Comparison of ENCODE assay signal across 1 cellular context in genomic region chr2:42492691-42493467, GRCh38.
A peak's percentile ranks its signal among the peaks of the same experiment; 100 is the strongest.
TF ChIP-seq lines count a peak whose summit lies in the region.

No MANE protein-coding gene starts in this region.

TF ChIP-seq in HEK293, 187 proteins besides CTCF, POLR2A, EP300 and RAD21 (continued from another document and continues in another):
- TF ChIP-seq PRDM2 (tag by site-specific recombination; IDR thresholded peaks at IDR 0.05; ENCODE audit: borderline replicate concordance): no peak
- TF ChIP-seq ZNF138 (tag by site-specific recombination; IDR thresholded peaks at IDR 0.05; ENCODE audit: borderline replicate concordance): no peak
- no peak for TF ChIP-seq ZNF18 (tag by site-specific recombination; IDR thresholded peaks at IDR 0.05)
- no peak for TF ChIP-seq BCL6B (tag by site-specific recombination; IDR thresholded peaks at IDR 0.05)
- TF ChIP-seq ZNF169 (tag by site-specific recombination; IDR thresholded peaks at IDR 0.05): no peak
- TF ChIP-seq PRDM4 (tag by site-specific recombination; IDR thresholded peaks at IDR 0.05): no peak
- TF ChIP-seq ZNF391 (tag by site-specific recombination; IDR thresholded peaks at IDR 0.05; ENCODE audit: borderline replicate concordance, low read depth): no peak
- no peak for TF ChIP-seq ZNF211 (tag by site-specific recombination; IDR thresholded peaks at IDR 0.05; ENCODE audit: low read depth)
- TF ChIP-seq ZNF2 (tag by site-specific recombination; IDR thresholded peaks at IDR 0.05): 0 out of 2 replicates have a peak, but pooled peaks have one; percentile 51
- TF ChIP-seq ZNF148 (tag by site-specific recombination; IDR thresholded peaks at IDR 0.05; ENCODE audit: borderline replicate concordance): no peak
- no peak for TF ChIP-seq ZNF514 (tag by site-specific recombination; IDR thresholded peaks at IDR 0.05)
- no peak for TF ChIP-seq HIC1 (tag by site-specific recombination; IDR thresholded peaks at IDR 0.05)
- no peak for TF ChIP-seq ZNF654 (tag by site-specific recombination; IDR thresholded peaks at IDR 0.05; ENCODE audit: low read depth)
- TF ChIP-seq ZNF580 (tag by site-specific recombination; IDR thresholded peaks at IDR 0.05): no peak
- no peak for TF ChIP-seq ZNF433 (tag by site-specific recombination; IDR thresholded peaks at IDR 0.05; ENCODE audit: low read depth)
- no peak for TF ChIP-seq ZFHX2 (tag by site-specific recombination; conservative IDR thresholded peaks at IDR 0.05)
- no peak for TF ChIP-seq ZNF280D (tag by site-specific recombination; IDR thresholded peaks at IDR 0.05)
- TF ChIP-seq ZNF10 (tag by site-specific recombination; IDR thresholded peaks at IDR 0.05): 0 out of 2 replicates have a peak, but pooled peaks have one; percentile 19
- TF ChIP-seq ZBTB6 (tag by site-specific recombination; IDR thresholded peaks at IDR 0.05): no peak
- peak; percentile 90 for TF ChIP-seq ZNF202 (tag by site-specific recombination; IDR thresholded peaks at IDR 0.05; ENCODE audit: borderline replicate concordance)
- TF ChIP-seq ZFP3 (tag by site-specific recombination; IDR thresholded peaks at IDR 0.05; ENCODE audit: low read depth): no peak
- TF ChIP-seq ZNF449 (tag by site-specific recombination; IDR thresholded peaks at IDR 0.05): no peak
- TF ChIP-seq KLF9 (tag by site-specific recombination; IDR thresholded peaks at IDR 0.05; ENCODE audit: low read depth): no peak
- no peak for TF ChIP-seq ZNF175 (tag by site-specific recombination; IDR thresholded peaks at IDR 0.05)
- no peak for TF ChIP-seq ZNF155 (tag by site-specific recombination; IDR thresholded peaks at IDR 0.05)
- TF ChIP-seq SETDB1 (IDR thresholded peaks at IDR 0.05; ENCODE audit: insufficient read length, low read length): no peak
- TF ChIP-seq ZNF311 (tag by site-specific recombination; IDR thresholded peaks at IDR 0.05; ENCODE audit: borderline replicate concordance): no peak
- TF ChIP-seq ZBTB8A (tag by site-specific recombination; IDR thresholded peaks at IDR 0.05): peak; percentile 51
- no peak; the same call in 1 of the 2 replicates for TF ChIP-seq OSR2 (tag by site-specific recombination; IDR thresholded peaks at IDR 0.05)
- no peak for TF ChIP-seq ZNF266 (tag by site-specific recombination; IDR thresholded peaks at IDR 0.05; ENCODE audit: low read depth)
- TF ChIP-seq GLI4 (tag by site-specific recombination; IDR thresholded peaks at IDR 0.05): no peak
- TF ChIP-seq ZNF354C (tag by site-specific recombination; IDR thresholded peaks at IDR 0.05; ENCODE audit: borderline replicate concordance, low read depth): no peak
